11 cellular contexts compared by ENCODE assay signal in the genomic region with DNA sequence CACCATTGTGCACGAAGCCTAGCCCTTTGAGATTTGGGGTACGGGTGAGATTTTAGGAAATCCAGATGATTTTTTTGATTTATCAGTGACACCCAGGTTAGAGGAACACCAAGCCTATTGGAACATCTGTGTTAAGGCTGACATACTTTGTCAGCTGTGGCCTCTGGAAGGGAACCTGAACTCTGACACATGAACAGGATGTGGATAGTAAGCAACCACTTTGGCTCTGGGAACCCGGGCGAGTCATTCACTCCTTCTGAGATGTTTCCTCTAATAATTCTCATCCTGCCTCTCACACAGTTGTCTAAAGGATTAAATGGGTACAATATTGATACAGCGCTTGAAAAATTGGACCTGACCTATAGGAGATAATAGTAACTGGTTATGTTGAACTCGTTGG.
A peak's percentile ranks its signal among the peaks of the same experiment; 100 is the strongest.
DNase-seq lines count a peak whose midpoint lies in the region; ATAC-seq and TF ChIP-seq lines count a peak whose summit lies in the region.
"Had no signal": no experiment of that assay in that cellular context is flagged by ENCODE, and none has a peak within 500 bp of the region (broad histone marks: within the 10 kb centered on the region; RNA-seq: fewer than 3 reads in every experiment).

No MANE protein-coding gene starts in this region.

- H3K9me3 Mint-ChIP-seq in nephron = peaks cover 10% of the 10 kb centered on the region

- peaks cover 8 to 43% of the 10 kb centered on the region in 2 experiments for H3K79me1 ChIP-seq in IMR-90 (ENCODE audit: low read depth in 1 of 2, low read length in 2 of 2)

- H3K4ac ChIP-seq in IMR-90 (ENCODE audit: low read depth, low read length) = peak overlapping the region; percentile 64; the same call in 1 of the 2 replicates

- peak overlapping the region; percentile 62 for H2AK9ac ChIP-seq in IMR-90 (replicated peaks; ENCODE audit: low read depth, low read length, poor library complexity)

- CTCF ChIA-PET in IMR-90 (lab: Yijun Ruan, JAX) = no interaction called here

- no peak for TF ChIP-seq POLR2A in IMR-90 (IDR thresholded peaks at IDR 0.05; ENCODE audit: low read depth, low read length)

- peak overlapping the region; percentile 77 for H2BK20ac ChIP-seq in IMR-90 (ENCODE audit: low read depth, low read length)

- POLR2A ChIA-PET in IMR-90 (lab: Charles Lee; ENCODE audit: unreplicated experiment) = interaction anchor here (1.0 kb wide), 1 partner anchor 26 kb away, joined by 10 read pairs; no protein-coding TSS in a partner anchor

- peak overlapping the region; percentile 19 to 35 (median 29) for H3K27ac Mint-ChIP-seq in nephron

- H3K4me3 Mint-ChIP-seq in nephron = no peak overlapping the region

- peak overlapping the region; percentile 43; the same call in 1 of the 2 replicates for H3K27ac ChIP-seq in IMR-90 (ENCODE audit: insufficient read depth, low read length)
- H3K27ac ChIP-seq: spleen, suprapubic skin had no signal

- H3K23ac ChIP-seq in IMR-90 (ENCODE audit: low read depth, low read length) = peak overlapping the region; percentile 37; the same call in 1 of the 2 replicates

- H4K5ac ChIP-seq in IMR-90 (ENCODE audit: low read depth, low read length) = peak overlapping the region; percentile 77

- peak overlapping the region; percentile 89 for H3K14ac ChIP-seq in IMR-90 (replicated peaks; ENCODE audit: low read depth, low read length)

- ATAC-seq in IMR-90 (ENCODE audit: low read depth) (peak; percentile 35), GM21528 (IDR thresholded peaks at IDR 0.05; ENCODE audit: low FRiP score, unreplicated experiment) (no peak)
- ATAC-seq: gastrocnemius medialis had no signal

- TF ChIP-seq CTCF in IMR-90 (conservative IDR thresholded peaks at IDR 0.05; ENCODE audit: low read depth, low read length) = no peak
- no peak for TF ChIP-seq CTCF in nephron (IDR thresholded peaks at IDR 0.05; ENCODE audit: unreplicated experiment in 3 of 3)

- H3K27me3 Mint-ChIP-seq in nephron (ENCODE audit: low read depth) = peaks cover 13% of the 10 kb centered on the region

- no peaks in the 10 kb centered on the region for H4K20me1 ChIP-seq in IMR-90 (ENCODE audit: insufficient read depth, low read length)

- H3K9me3 ChIP-seq in IMR-90 (ENCODE audit: control insufficient read depth, insufficient read depth, low read length) (no peaks in the 10 kb centered on the region), adipocyte (ENCODE audit: control insufficient read depth, low read length) (no peaks in the 10 kb centered on the region)
- H3K9me3 ChIP-seq: gastrocnemius medialis, suprapubic skin had no signal

- peak overlapping the region; percentile 23 to 86; a peak in 3 of 4 replicates for H4K8ac ChIP-seq in IMR-90 (ENCODE audit: low read depth in 2 of 2, low read length in 2 of 2)

- no peaks in the 10 kb centered on the region for H3K36me3 ChIP-seq in IMR-90 (ENCODE audit: control insufficient read depth, insufficient read depth, low read length)
- H3K36me3 ChIP-seq in adipocyte (ENCODE audit: control insufficient read depth, insufficient read depth, low read length, severe bottlenecking) = no peaks in the 10 kb centered on the region
- H3K36me3 ChIP-seq: gastrocnemius medialis, spleen, suprapubic skin had no signal

- peaks cover 8% of the 10 kb centered on the region for H3K36me3 Mint-ChIP-seq in nephron (ENCODE audit: low read depth)

- peak overlapping the region; percentile 58; the same call in 1 of the 2 replicates for H3K18ac ChIP-seq in IMR-90 (ENCODE audit: low read depth, low read length)

- H3K4me3 ChIP-seq in IMR-90 (ENCODE audit: insufficient read depth, low read depth, low read length) (no peak overlapping the region), adipocyte (ENCODE audit: low read length) (no peak overlapping the region)
- H3K4me3 ChIP-seq: gastrocnemius medialis, spleen, suprapubic skin had no signal

- no peaks in the 10 kb centered on the region for H3K27me3 ChIP-seq in IMR-90 (ENCODE audit: control insufficient read depth, insufficient read depth, low read length)
- H3K27me3 ChIP-seq in adipocyte (replicated peaks; ENCODE audit: control insufficient read depth, insufficient read depth, low read length) = no peaks in the 10 kb centered on the region
- H3K27me3 ChIP-seq: gastrocnemius medialis, suprapubic skin had no signal

- H3K9me1 ChIP-seq in IMR-90 (ENCODE audit: insufficient read depth, low read length) = peaks cover 21% of the 10 kb centered on the region

- H2BK5ac ChIP-seq in IMR-90 (ENCODE audit: low read depth, low read length, poor library complexity, severe bottlenecking) = peak overlapping the region; percentile 86

- peak; percentile 93 for DNase-seq in ELR (ENCODE audit: low read depth)
- peak; percentile 93 for DNase-seq in IMR-90
- peak; percentile 35 for DNase-seq in adipocyte (ENCODE audit: low read depth)
- DNase-seq in head of caudate nucleus = no peak
- no peak for DNase-seq in DMS79 (lab: John Stamatoyannopoulos, UW)
- DNase-seq: gastrocnemius medialis, NCI-H510A treated with DMSO at 0.1 percent for 48 hours, spleen had no signal

- BruUV-seq in IMR-90 (replicated peaks; lab: Mats Ljungman, UMichigan) = no TSS peak

- 83% methylated on average over 2 of the region's 6 CpGs; no CpG with 5 or more reads in 1 of the 2 experiments for WGBS in IMR-90 (ENCODE audit: extremely low coverage in 2 of 2, insufficient read length in 1 of 2), 2 experiments

- in situ Hi-C loops in IMR-90 (cut with MboI; ENCODE audit: low sequenced_read_pairs) = no loop called here

- dilution Hi-C loops in IMR-90 (cut with HindIII; ENCODE audit: low sequenced_read_pairs, unreplicated experiment) = no loop called here

- H3K4me1 ChIP-seq in IMR-90 (ENCODE audit: control insufficient read depth, insufficient read depth, low read length) (peaks cover 27% of the 10 kb centered on the region), adipocyte (ENCODE audit: control insufficient read depth, insufficient read depth, low read length) (peaks cover 31% of the 10 kb centered on the region)
- H3K4me1 ChIP-seq: gastrocnemius medialis, spleen, suprapubic skin had no signal

- H2BK120ac ChIP-seq in IMR-90 (ENCODE audit: low read depth, low read length) = peak overlapping the region; percentile 91

- peak overlapping the region; percentile 94 for H2AK5ac ChIP-seq in IMR-90 (ENCODE audit: low read depth, low read length)

- H3K9ac ChIP-seq in IMR-90 (ENCODE audit: low read depth, low read length) (no peak overlapping the region), adipocyte (ENCODE audit: low read length) (no peak overlapping the region)

- H4K91ac ChIP-seq in IMR-90 (ENCODE audit: insufficient read depth, low read depth, low read length) = peak overlapping the region; percentile 40

- no peak overlapping the region for H2AFZ ChIP-seq in IMR-90 (replicated peaks; ENCODE audit: low read length, poor library complexity)

- peak overlapping the region; percentile 65 for H2BK15ac ChIP-seq in IMR-90 (ENCODE audit: low read depth, low read length)

- peak overlapping the region; percentile 25; the same call in 1 of the 2 replicates for H3K56ac ChIP-seq in IMR-90 (ENCODE audit: extremely low read depth, insufficient read depth, low read length)

- TF ChIP-seq RAD21 in IMR-90 (IDR thresholded peaks at IDR 0.05; ENCODE audit: low read length) = no peak

- peaks cover 20% of the 10 kb centered on the region for H3K4me1 Mint-ChIP-seq in nephron

- intact Hi-C loops in IMR-90 (cut with micrococcal nuclease) (no loop called here), head of caudate nucleus (cut with DNase I) (no loop called here)

- no peak overlapping the region; the same call in 1 of the 2 replicates for H3K4me2 ChIP-seq in IMR-90 (ENCODE audit: low read depth, low read length)

TF ChIP-seq in IMR-90, 13 proteins besides CTCF, POLR2A, EP300 and RAD21:
- TF ChIP-seq CHD1 (IDR thresholded peaks at IDR 0.05; ENCODE audit: low read depth, low read length) = no peak
- TF ChIP-seq BHLHE40 (IDR thresholded peaks at IDR 0.05; ENCODE audit: low read depth, low read length) = no peak
- no peak for TF ChIP-seq RFX5 (IDR thresholded peaks at IDR 0.05; ENCODE audit: low read depth, low read length)
- TF ChIP-seq, protein P1, sequence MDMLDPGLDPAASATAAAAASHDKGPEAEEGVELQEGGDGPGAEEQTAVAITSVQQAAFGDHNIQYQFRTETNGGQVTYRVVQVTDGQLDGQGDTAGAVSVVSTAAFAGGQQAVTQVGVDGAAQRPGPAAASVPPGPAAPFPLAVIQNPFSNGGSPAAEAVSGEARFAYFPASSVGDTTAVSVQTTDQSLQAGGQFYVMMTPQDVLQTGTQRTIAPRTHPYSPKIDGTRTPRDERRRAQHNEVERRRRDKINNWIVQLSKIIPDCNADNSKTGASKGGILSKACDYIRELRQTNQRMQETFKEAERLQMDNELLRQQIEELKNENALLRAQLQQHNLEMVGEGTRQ (IDR thresholded peaks at IDR 0.05; ENCODE audit: low read depth, low read length) = no peak
- no peak for TF ChIP-seq SMC3 (IDR thresholded peaks at IDR 0.05; ENCODE audit: low read depth, low read length)
- TF ChIP-seq FOS (IDR thresholded peaks at IDR 0.05; ENCODE audit: low read depth, low read length) = no peak
- no peak for TF ChIP-seq NFE2L2 (IDR thresholded peaks at IDR 0.05; ENCODE audit: low read depth, low read length)
- TF ChIP-seq MAZ (IDR thresholded peaks at IDR 0.05; ENCODE audit: borderline replicate concordance, low read depth, low read length) = no peak
- TF ChIP-seq, protein P2, sequence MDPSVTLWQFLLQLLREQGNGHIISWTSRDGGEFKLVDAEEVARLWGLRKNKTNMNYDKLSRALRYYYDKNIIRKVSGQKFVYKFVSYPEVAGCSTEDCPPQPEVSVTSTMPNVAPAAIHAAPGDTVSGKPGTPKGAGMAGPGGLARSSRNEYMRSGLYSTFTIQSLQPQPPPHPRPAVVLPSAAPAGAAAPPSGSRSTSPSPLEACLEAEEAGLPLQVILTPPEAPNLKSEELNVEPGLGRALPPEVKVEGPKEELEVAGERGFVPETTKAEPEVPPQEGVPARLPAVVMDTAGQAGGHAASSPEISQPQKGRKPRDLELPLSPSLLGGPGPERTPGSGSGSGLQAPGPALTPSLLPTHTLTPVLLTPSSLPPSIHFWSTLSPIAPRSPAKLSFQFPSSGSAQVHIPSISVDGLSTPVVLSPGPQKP (IDR thresholded peaks at IDR 0.05; ENCODE audit: borderline replicate concordance, low read depth, low read length) = no peak
- no peak for TF ChIP-seq MAFK (IDR thresholded peaks at IDR 0.05; ENCODE audit: low read depth, low read length)
TF ChIP-seq in IMR-90: peak in this region for 0.

Comparison
In these comparisons a context has a peak if more than half of its experiments do, and no peak if none do; other contexts are left out.
1. DNase-seq: peak in ELR (single experiment), IMR-90 (single experiment) and adipocyte (single experiment); none in head of caudate nucleus (0 of 42) and DMS79 (single experiment).